In genomic region chr4:3342182-3342854, GRCh38 we compare ENCODE assay signal across 13 cellular contexts. TPM values are rescaled to one million over a fixed set of nuclear protein-coding genes. Genes with fewer than 3 reads are reported as not detected.
A peak's percentile ranks its signal among the peaks of the same experiment; 100 is the strongest.
DNase-seq lines count a peak whose midpoint lies in the region; ATAC-seq, FAIRE-seq and TF ChIP-seq lines count a peak whose summit lies in the region.
"Had no signal": no experiment of that assay in that cellular context is flagged by ENCODE, and none has a peak within 500 bp of the region (broad histone marks: within the 10 kb centered on the region; RNA-seq: fewer than 3 reads in every experiment).

No MANE protein-coding gene starts in this region.

- H3K27me3 Mint-ChIP-seq in T-helper 2 cell treated with Interferon-gamma antibody and Interleukin-4, amounts not matched to agents 5 μg/mL and 100 μg/mL, for 36 hours (ENCODE audit: low read depth): no peaks in the 10 kb centered on the region

- H3K27ac ChIP-seq in left lung: no peak overlapping the region
- H3K27ac ChIP-seq: sigmoid colon, thyroid gland had no signal

- H3K9me3 Mint-ChIP-seq in T-helper 2 cell treated with Interferon-gamma antibody and Interleukin-4, amounts not matched to agents 5 μg/mL and 100 μg/mL, for 36 hours: no peaks in the 10 kb centered on the region

- H3K36me3 Mint-ChIP-seq in T-helper 2 cell treated with Interferon-gamma antibody and Interleukin-4, amounts not matched to agents 5 μg/mL and 100 μg/mL, for 36 hours (ENCODE audit: low read depth): no peaks in the 10 kb centered on the region

- TF ChIP-seq CTCF in fibroblast of pulmonary artery (IDR thresholded peaks at IDR 0.05; ENCODE audit: low read length, missing control alignments) (no peak), left lung (IDR thresholded peaks at IDR 0.05) (no peak)

- no peak for ATAC-seq in GM19395 (IDR thresholded peaks at IDR 0.05; ENCODE audit: unreplicated experiment)
- ATAC-seq in left lung: no peak
- ATAC-seq: HCT116 had no signal

- DNase-seq in AG08396 (ENCODE audit: low spot score) (peak; percentile 85), DMS53 (lab: John Stamatoyannopoulos, UW) (peak; percentile 96), fibroblast of pulmonary artery (ENCODE audit: low read depth) (peak; percentile 40), GM19239 (ENCODE audit: insufficient read length, low spot score) (no peak), iPS-NIHi7 (ENCODE audit: extremely low spot score) (no peak), left lung (no peak)
- peak; percentile 3 for DNase-seq in T-helper 2 cell treated with Interferon-gamma antibody and Interleukin-4, amounts not matched to agents 5 μg/mL and 100 μg/mL, for 36 hours (ENCODE audit: low spot score)
- DNase-seq: activated effector memory CD4-positive, alpha-beta T cell treated with Interleukin-2 at 50 U/mL for 16 hours; sigmoid colon; thyroid gland had no signal

- H3K4me3 ChIP-seq in fibroblast of pulmonary artery (replicated peaks; ENCODE audit: low read depth, low read length): no peak overlapping the region
- no peak overlapping the region for H3K4me3 ChIP-seq in left lung
- H3K4me3 ChIP-seq: sigmoid colon, thyroid gland had no signal

- no peaks in the 10 kb centered on the region for H3K27me3 ChIP-seq in left lung
- H3K27me3 ChIP-seq: sigmoid colon, thyroid gland had no signal

- peaks cover 0 to 16% of the 10 kb centered on the region in 2 donors for H3K4me1 ChIP-seq in left lung

- peaks cover 13% of the 10 kb centered on the region for H3K4me1 Mint-ChIP-seq in T-helper 2 cell treated with Interferon-gamma antibody and Interleukin-4, amounts not matched to agents 5 μg/mL and 100 μg/mL, for 36 hours (ENCODE audit: low read depth)

- H3K27ac Mint-ChIP-seq in T-helper 2 cell treated with Interferon-gamma antibody and Interleukin-4, amounts not matched to agents 5 μg/mL and 100 μg/mL, for 36 hours: no peak overlapping the region

- no peaks in the 10 kb centered on the region for H3K9me3 ChIP-seq in left lung
- H3K9me3 ChIP-seq: sigmoid colon, thyroid gland had no signal

- no peak overlapping the region for H3K4me3 Mint-ChIP-seq in T-helper 2 cell treated with Interferon-gamma antibody and Interleukin-4, amounts not matched to agents 5 μg/mL and 100 μg/mL, for 36 hours

- intact Hi-C loops in left lung (cut with DNase I): no loop called here

- FAIRE-seq in GM19239 (lab: Jason Lieb, UNC): no peak
- FAIRE-seq: GM12891 had no signal

- no peaks in the 10 kb centered on the region for H3K36me3 ChIP-seq in left lung
- H3K36me3 ChIP-seq: thyroid gland had no signal

RNA-seq across cellular contexts. Expression of gene RGS12, which starts 49.5 kb away (rescaled TPM):
- total RNA-seq in left lung: 10 to 100 TPM; 28.2 to 30.4 TPM

Comparison
In these comparisons a context has a peak if more than half of its experiments do, and no peak if none do; other contexts are left out.
1. DNase-seq: peak in AG08396 (single experiment), DMS53 (single experiment), T-helper 2 cell treated with Interferon-gamma antibody and Interleukin-4, amounts not matched to agents 5 μg/mL and 100 μg/mL, for 36 hours (single experiment) and fibroblast of pulmonary artery (single experiment); none in GM19239 (single experiment), iPS-NIHi7 (single experiment) and left lung (0 of 2).